19 cellular contexts compared by ENCODE assay signal in the genomic region with DNA sequence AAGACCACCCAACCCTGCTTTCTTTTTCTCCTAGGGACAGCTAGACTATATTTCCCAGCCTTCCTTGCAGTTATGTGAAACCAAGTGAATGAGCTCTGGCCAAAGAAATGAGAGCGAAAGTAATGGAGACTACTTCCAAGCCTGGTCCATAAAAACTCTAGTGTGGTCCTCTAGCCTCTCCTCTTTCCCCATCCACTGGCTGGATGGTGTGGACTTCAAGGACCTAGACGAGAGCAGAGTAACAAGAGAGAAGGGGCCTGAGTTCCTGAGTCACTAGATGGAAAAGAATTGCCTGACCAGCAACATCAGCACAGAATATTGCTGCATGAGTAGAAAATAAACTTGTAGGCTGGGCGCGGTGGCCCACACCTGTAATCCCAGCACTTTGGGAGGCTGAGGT. TPM values are rescaled to one million over a fixed set of nuclear protein-coding genes. Genes with fewer than 3 reads are reported as not detected.
DNase-seq lines count a peak whose midpoint lies in the region; ATAC-seq and TF ChIP-seq lines count a peak whose summit lies in the region.
"Had no signal": no experiment of that assay in that cellular context is flagged by ENCODE, and none has a peak within 500 bp of the region (broad histone marks: within the 10 kb centered on the region; RNA-seq: fewer than 3 reads in every experiment).

No MANE protein-coding gene starts in this region.

- DNase-seq in right atrium auricular region (ENCODE audit: low spot score) (peak; percentile 21), left ventricle myocardium superior (no peak), islet precursor cell (peak; percentile 29), type B pancreatic cell (ENCODE audit: extremely low spot score, unreplicated experiment) (no peak), Karpas-422 (no peak), upper lobe of right lung (no peak), OCI-M2 (lab: John Stamatoyannopoulos, UW; ENCODE audit: unreplicated experiment) (no peak)
- DNase-seq in activated naive CD8-positive, alpha-beta T cell treated with anti-CD3 and anti-CD28 coated beads for 36 hours = no peak
- DNase-seq: ACHN; DMS 273 treated with DMSO at 0.1 percent for 48 hours; NCI-H1092; NCI-H2107; NCI-H226; NCI-H69; NK-92 treated with Interleukin-12 subunit alpha and Interleukin-12 subunit beta, amount 100 ng/mL, for 24 hours; OCI-M1 had no signal

- peaks cover 8% of the 10 kb centered on the region; the same call in 1 of the 2 replicates for H3K79me2 ChIP-seq in Karpas-422 (ENCODE audit: low read length)

- H3K9me3 Mint-ChIP-seq in activated naive CD8-positive, alpha-beta T cell treated with anti-CD3 and anti-CD28 coated beads for 36 hours = peaks cover 2% of the 10 kb centered on the region
- no peaks in the 10 kb centered on the region for H3K9me3 Mint-ChIP-seq in type B pancreatic cell
- H3K9me3 Mint-ChIP-seq: GM23338 had no signal

- no peak overlapping the region for H3K4me3 Mint-ChIP-seq in activated naive CD8-positive, alpha-beta T cell treated with anti-CD3 and anti-CD28 coated beads for 36 hours
- peak overlapping the region; percentile 53 for H3K4me3 Mint-ChIP-seq in type B pancreatic cell
- H3K4me3 Mint-ChIP-seq: GM23338 had no signal

- no peak overlapping the region for H3K4me3 ChIP-seq in right atrium auricular region
- no peak overlapping the region for H3K4me3 ChIP-seq in Karpas-422 (ENCODE audit: low read length)
- no peak overlapping the region for H3K4me3 ChIP-seq in upper lobe of right lung
- H3K4me3 ChIP-seq: GM23338, K562 had no signal

- H3K4me1 Mint-ChIP-seq in activated naive CD8-positive, alpha-beta T cell treated with anti-CD3 and anti-CD28 coated beads for 36 hours = peaks cover 64% of the 10 kb centered on the region
- peaks cover 22% of the 10 kb centered on the region for H3K4me1 Mint-ChIP-seq in type B pancreatic cell (ENCODE audit: unreplicated experiment)

- peaks cover 10% of the 10 kb centered on the region for H3K36me3 ChIP-seq in right atrium auricular region
- H3K36me3 ChIP-seq in Karpas-422 (ENCODE audit: insufficient read depth, low read length) = no peaks in the 10 kb centered on the region
- H3K36me3 ChIP-seq in upper lobe of right lung = no peaks in the 10 kb centered on the region

- no peak overlapping the region for H2AFZ ChIP-seq in Karpas-422 (ENCODE audit: low read length)
- H2AFZ ChIP-seq: GM23338 had no signal

- no peaks in the 10 kb centered on the region for H4K20me1 ChIP-seq in Karpas-422 (ENCODE audit: insufficient read depth, low read depth, low read length)

- TF ChIP-seq CTCF in right atrium auricular region (IDR thresholded peaks at IDR 0.05) (no peak), type B pancreatic cell (conservative IDR thresholded peaks at IDR 0.05) (no peak), upper lobe of right lung (IDR thresholded peaks at IDR 0.05) (no peak)

- no peak overlapping the region for H3K27ac ChIP-seq in right atrium auricular region
- H3K27ac ChIP-seq in Karpas-422 (ENCODE audit: low read length) = no peak overlapping the region
- H3K27ac ChIP-seq in upper lobe of right lung = no peak overlapping the region
- H3K27ac ChIP-seq: HL-60 had no signal

- H3K4me1 ChIP-seq in right atrium auricular region = peaks cover 0 to 24% of the 10 kb centered on the region in 2 donors
- peaks cover 32% of the 10 kb centered on the region for H3K4me1 ChIP-seq in Karpas-422 (ENCODE audit: low read length)
- H3K4me1 ChIP-seq in upper lobe of right lung = peaks cover 23% of the 10 kb centered on the region

- ATAC-seq in left ventricle myocardium superior (no peak), upper lobe of right lung (no peak)
- ATAC-seq: GM23338, K562 had no signal

- H3K36me3 Mint-ChIP-seq in activated naive CD8-positive, alpha-beta T cell treated with anti-CD3 and anti-CD28 coated beads for 36 hours = peaks cover 25% of the 10 kb centered on the region
- peaks cover 12% of the 10 kb centered on the region for H3K36me3 Mint-ChIP-seq in type B pancreatic cell

- H3K27me3 ChIP-seq in right atrium auricular region (no peaks in the 10 kb centered on the region), Karpas-422 (ENCODE audit: low read length) (no peaks in the 10 kb centered on the region), upper lobe of right lung (no peaks in the 10 kb centered on the region)

- no peak overlapping the region for H3K4me2 ChIP-seq in Karpas-422 (ENCODE audit: low read depth, low read length, poor library complexity, severe bottlenecking)
- H3K4me2 ChIP-seq: GM23338 had no signal

- H3K9me3 ChIP-seq in right atrium auricular region (no peaks in the 10 kb centered on the region), Karpas-422 (ENCODE audit: low read length) (no peaks in the 10 kb centered on the region), upper lobe of right lung (no peaks in the 10 kb centered on the region)

- peak overlapping the region; percentile 68 for H3K27ac Mint-ChIP-seq in activated naive CD8-positive, alpha-beta T cell treated with anti-CD3 and anti-CD28 coated beads for 36 hours
- H3K27ac Mint-ChIP-seq in type B pancreatic cell = no peak overlapping the region
- H3K27ac Mint-ChIP-seq: GM23338 had no signal

- H3K9ac ChIP-seq in Karpas-422 (ENCODE audit: low read length) = no peak overlapping the region

- intact Hi-C loops in left ventricle myocardium superior (cut with micrococcal nuclease) = no loop called here
- intact Hi-C loops in upper lobe of right lung (cut with DNase I) = no loop called here

- H3K27me3 Mint-ChIP-seq in activated naive CD8-positive, alpha-beta T cell treated with anti-CD3 and anti-CD28 coated beads for 36 hours = no peaks in the 10 kb centered on the region
- peaks cover 12% of the 10 kb centered on the region for H3K27me3 Mint-ChIP-seq in type B pancreatic cell

- H3K9me2 ChIP-seq in Karpas-422 (replicated peaks; ENCODE audit: insufficient read depth, low read length) = no peaks in the 10 kb centered on the region

RNA-seq across cellular contexts. Expression of a gene that starts 2.9 kb away (rescaled TPM):
- total RNA-seq in right atrium auricular region = 1,000 to 10,000 TPM; 1,113 to 1,769 TPM
- 450 TPM for total RNA-seq in left ventricle myocardium superior
- 1,000 to 10,000 TPM; 1,816 to 1,884 TPM for total RNA-seq in activated naive CD8-positive, alpha-beta T cell treated with anti-CD3 and anti-CD28 coated beads for 36 hours
- 1,269 and 1,391 TPM in 2 replicates for total RNA-seq in type B pancreatic cell (ENCODE audit: low replicate concordance)
- 1,287 and 3,084 TPM in 2 replicates for total RNA-seq in Karpas-422 (2014; rRNA removed; shearing (Covaris generic); ENCODE audit: low replicate concordance)
- 1,558 TPM for total RNA-seq in upper lobe of right lung

RNA-seq across cellular contexts. Expression of a gene that starts 21.6 kb away (rescaled TPM):
- total RNA-seq in right atrium auricular region = 1 to 10 TPM; 1.2 to 1.7 TPM
- total RNA-seq in left ventricle myocardium superior = 0.62 TPM
- 10 to 100 TPM; 59.2 to 61.7 TPM for total RNA-seq in activated naive CD8-positive, alpha-beta T cell treated with anti-CD3 and anti-CD28 coated beads for 36 hours
- total RNA-seq in type B pancreatic cell (ENCODE audit: low replicate concordance) = 2.1 and 3.3 TPM in 2 replicates
- 0.04 and 2.4 TPM in 2 replicates for total RNA-seq in Karpas-422 (2014; rRNA removed; shearing (Covaris generic); ENCODE audit: low replicate concordance)
- total RNA-seq in upper lobe of right lung = 6.5 TPM

Comparison
In these comparisons a context has a peak if more than half of its experiments do, and no peak if none do; other contexts are left out.
1. DNase-seq: peak in right atrium auricular region (single experiment) and islet precursor cell (single experiment); none in left ventricle myocardium superior (single experiment), activated naive CD8-positive, alpha-beta T cell treated with anti-CD3 and anti-CD28 coated beads for 36 hours (single experiment), type B pancreatic cell (single experiment), Karpas-422 (single experiment), upper lobe of right lung (single experiment) and OCI-M2 (single experiment).